In the genomic region with DNA sequence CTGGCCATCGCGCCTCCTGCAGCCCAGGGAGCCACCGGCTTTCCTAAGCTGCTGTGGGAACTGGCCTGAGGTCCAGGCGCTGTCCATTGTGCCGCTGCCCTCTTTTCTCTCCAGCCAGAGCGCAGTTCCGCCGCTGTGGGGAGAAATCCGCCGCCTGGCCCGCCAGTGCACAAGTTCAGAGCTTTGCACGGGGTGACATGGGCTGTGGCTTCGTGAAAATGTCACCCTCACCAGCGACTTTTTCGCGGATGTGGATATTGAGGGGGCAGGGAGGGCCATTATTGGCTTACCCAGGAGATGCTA, we compare ENCODE assay signal across 8 cellular contexts.
DNase-seq lines count a peak whose midpoint lies in the region; ATAC-seq and TF ChIP-seq lines count a peak whose summit lies in the region.
"Not testable (repeated sequence)": the region's sequence is repeated elsewhere in the genome, so short reads cannot be mapped to it uniquely, and the experiment has no call there.

No MANE protein-coding gene starts in this region.

- peak overlapping the region in 1 of 2 donors; percentile 43 for H3K9ac ChIP-seq in duodenal mucosa (ENCODE audit: low read depth in 1 of 2, low read length in 2 of 2)

- not testable (repeated sequence) for TF ChIP-seq CTCF in Calu3 (IDR thresholded peaks at IDR 0.05; ENCODE audit: unreplicated experiment); upper lobe of right lung (IDR thresholded peaks at IDR 0.05)

- H3K27ac Mint-ChIP-seq in Calu3 (ENCODE audit: unreplicated experiment); T-cell; activated T-helper 2 cell treated with anti-CD3 and anti-CD28 coated beads, Interferon-gamma antibody, Interleukin-2, Interleukin-4, amounts not matched to agents 10 μg/mL and 5 μg/mL and 100 μg/mL, durations not matched to agents 14 hours and 24 hours and 36 hours: not testable (repeated sequence)
- H3K27ac Mint-ChIP-seq in immature natural killer cell (peak overlapping the region; percentile 40 to 98 (median 95)), naive B cell (peak overlapping the region in 3 of 6 donors; percentile 84 to 99 (median 95))

- H3K27ac ChIP-seq in duodenal mucosa (ENCODE audit: low read depth, low read length): not testable (repeated sequence)
- H3K27ac ChIP-seq in upper lobe of right lung: peak overlapping the region; percentile 36

- intact Hi-C loops in Calu3 (cut with micrococcal nuclease; ENCODE audit: unreplicated experiment); activated T-helper 2 cell treated with anti-CD3 and anti-CD28 coated beads, Interferon-gamma antibody, Interleukin-2, Interleukin-4, amounts not matched to agents 10 μg/mL and 5 μg/mL and 100 μg/mL, durations not matched to agents 14 hours and 24 hours and 36 hours (cut with micrococcal nuclease); upper lobe of right lung (cut with DNase I): not testable (repeated sequence)

- H3K4me3 Mint-ChIP-seq in Calu3 (ENCODE audit: low read depth, unreplicated experiment) (peak overlapping the region; percentile 55), T-cell (peak overlapping the region; percentile 86 to 98 (median 89)), immature natural killer cell (peak overlapping the region; percentile 71 to 100 (median 97)), naive B cell (peak overlapping the region; percentile 93 to 100 (median 97))
- H3K4me3 Mint-ChIP-seq in activated T-helper 2 cell treated with anti-CD3 and anti-CD28 coated beads, Interferon-gamma antibody, Interleukin-2, Interleukin-4, amounts not matched to agents 10 μg/mL and 5 μg/mL and 100 μg/mL, durations not matched to agents 14 hours and 24 hours and 36 hours (ENCODE audit: low read depth): peak overlapping the region; percentile 1

- not testable (repeated sequence) for DNase-seq in Calu3; activated T-helper 2 cell treated with anti-CD3 and anti-CD28 coated beads, Interferon-gamma antibody, Interleukin-2, Interleukin-4, amounts not matched to agents 10 μg/mL and 5 μg/mL and 100 μg/mL, durations not matched to agents 14 hours and 24 hours and 36 hours (ENCODE audit: low spot score); naive B cell; upper lobe of right lung
- DNase-seq in T-cell (peak in 3 of 34 experiments; percentile 2 to 18 (median 7)), immature natural killer cell (peak; percentile 37 to 40 (median 38))
- peak; percentile 5 for DNase-seq in stimulated activated CD4-positive, alpha-beta T cell treated with anti-CD3 and anti-CD28 coated beads, Interleukin-4, amount 100 ng/mL, for 24 hours

- not testable (repeated sequence) for H3K9me3 Mint-ChIP-seq in Calu3 (ENCODE audit: low read depth, unreplicated experiment)
- H3K9me3 Mint-ChIP-seq in T-cell (peaks cover 5 to 21% (median 6%) of the 10 kb centered on the region in 3 donors), immature natural killer cell (peaks cover 0 to 14% (median 4%) of the 10 kb centered on the region in 6 donors), naive B cell (peaks cover 0 to 29% (median 13%) of the 10 kb centered on the region in 7 donors)
- peaks cover 48% of the 10 kb centered on the region for H3K9me3 Mint-ChIP-seq in activated T-helper 2 cell treated with anti-CD3 and anti-CD28 coated beads, Interferon-gamma antibody, Interleukin-2, Interleukin-4, amounts not matched to agents 10 μg/mL and 5 μg/mL and 100 μg/mL, durations not matched to agents 14 hours and 24 hours and 36 hours

- BruUV-seq in Calu3 (replicated peaks; lab: Mats Ljungman, UMichigan): not testable (repeated sequence)

- CTCF ChIA-PET in Calu3 (lab: Charles Lee): not testable (repeated sequence)
- CTCF ChIA-PET in T-cell (lab: Charles Lee): interaction anchor here in 1 of 2 donors (0.7 to 2.3 kb wide), 5 partner anchors 25 to 662 kb away, joined by 3 to 20 read pairs (median 3); a partner anchor contains a TSS

- peak overlapping the region; percentile 67 to 92 for H3K4me3 ChIP-seq in duodenal mucosa (ENCODE audit: low read depth in 1 of 2, low read length in 2 of 2)
- peak overlapping the region; percentile 77 for H3K4me3 ChIP-seq in upper lobe of right lung

- H3K27me3 Mint-ChIP-seq in Calu3 (ENCODE audit: unreplicated experiment); T-cell; activated T-helper 2 cell treated with anti-CD3 and anti-CD28 coated beads, Interferon-gamma antibody, Interleukin-2, Interleukin-4, amounts not matched to agents 10 μg/mL and 5 μg/mL and 100 μg/mL, durations not matched to agents 14 hours and 24 hours and 36 hours (ENCODE audit: low read depth); naive B cell: not testable (repeated sequence)
- peaks cover 0 to 10% (median 6%) of the 10 kb centered on the region in 3 donors for H3K27me3 Mint-ChIP-seq in immature natural killer cell (ENCODE audit: low read depth in 3 of 3)

- not testable (repeated sequence) for H3K4me1 Mint-ChIP-seq in Calu3 (ENCODE audit: low read depth, unreplicated experiment); activated T-helper 2 cell treated with anti-CD3 and anti-CD28 coated beads, Interferon-gamma antibody, Interleukin-2, Interleukin-4, amounts not matched to agents 10 μg/mL and 5 μg/mL and 100 μg/mL, durations not matched to agents 14 hours and 24 hours and 36 hours (ENCODE audit: low read depth)
- H3K4me1 Mint-ChIP-seq in T-cell: peaks cover 14% of the 10 kb centered on the region in 3 donors
- peaks cover 17 to 26% of the 10 kb centered on the region in 2 donors for H3K4me1 Mint-ChIP-seq in immature natural killer cell
- H3K4me1 Mint-ChIP-seq in naive B cell: peaks cover 0 to 22% (median 10%) of the 10 kb centered on the region in 3 donors

- H3K36me3 ChIP-seq in duodenal mucosa (ENCODE audit: control insufficient read depth in 1 of 2, insufficient read depth in 2 of 2, low read length in 2 of 2); upper lobe of right lung: not testable (repeated sequence)

- not testable (repeated sequence) for H3K36me3 Mint-ChIP-seq in Calu3 (ENCODE audit: insufficient read depth, unreplicated experiment); activated T-helper 2 cell treated with anti-CD3 and anti-CD28 coated beads, Interferon-gamma antibody, Interleukin-2, Interleukin-4, amounts not matched to agents 10 μg/mL and 5 μg/mL and 100 μg/mL, durations not matched to agents 14 hours and 24 hours and 36 hours (ENCODE audit: low read depth); immature natural killer cell
- peaks cover 13% of the 10 kb centered on the region for H3K36me3 Mint-ChIP-seq in T-cell
- peaks cover 2 to 15% of the 10 kb centered on the region in 2 donors for H3K36me3 Mint-ChIP-seq in naive B cell

- H3K9me3 ChIP-seq in duodenal mucosa (ENCODE audit: control insufficient read depth in 1 of 2, low read length in 2 of 2): peaks cover 14 to 16% of the 10 kb centered on the region in 2 donors
- H3K9me3 ChIP-seq in upper lobe of right lung: not testable (repeated sequence)

- not testable (repeated sequence) for ATAC-seq in T-cell (replicated peaks in 1 of 4); naive B cell (ENCODE audit: low read depth in 2 of 2); upper lobe of right lung

- not testable (repeated sequence) for H3K27me3 ChIP-seq in duodenal mucosa (ENCODE audit: control insufficient read depth in 1 of 2, insufficient read depth in 2 of 2, low read length in 2 of 2); upper lobe of right lung

- H3K4me1 ChIP-seq in duodenal mucosa (ENCODE audit: control insufficient read depth in 1 of 2, insufficient read depth in 2 of 2, low read length in 2 of 2); upper lobe of right lung: not testable (repeated sequence)

- POLR2A ChIA-PET in T-cell (lab: Charles Lee): interaction anchor here in 1 of 2 donors (0.6 to 2.5 kb wide), 2 partner anchors 25 to 413 kb away, joined by 4 to 22 read pairs; no protein-coding TSS in a partner anchor

Comparison
In these comparisons a context has a peak if more than half of its experiments do, and no peak if none do; other contexts are left out.
1. H3K4me3 Mint-ChIP-seq: peak in every context shown above with its lines; median percentile 97 in immature natural killer cell; 97 in naive B cell; 89 in T-cell; 55 in Calu3; 1 in activated T-helper 2 cell treated with anti-CD3 and anti-CD28 coated beads, Interferon-gamma antibody, Interleukin-2, Interleukin-4, amounts not matched to agents 10 μg/mL and 5 μg/mL and 100 μg/mL, durations not matched to agents 14 hours and 24 hours and 36 hours.